Comparison of ENCODE assay signal across 13 cellular contexts in the genomic region with DNA sequence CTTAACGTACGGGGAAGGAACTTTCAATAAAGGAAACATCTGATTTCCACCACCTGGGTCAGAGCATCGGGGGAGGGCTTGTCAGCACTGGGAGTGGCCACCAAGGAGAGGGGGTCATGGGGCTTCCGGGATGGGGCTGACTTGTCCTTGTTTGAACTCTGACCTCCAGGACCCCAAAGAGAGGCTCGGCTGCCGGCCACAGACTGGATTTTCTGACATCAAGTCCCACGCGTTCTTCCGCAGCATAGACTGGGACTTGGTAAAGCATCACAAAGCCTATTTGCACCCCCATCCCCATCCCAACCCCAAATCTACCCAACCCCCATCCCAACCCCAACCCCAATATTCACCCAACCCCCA. TPM values are rescaled to one million over a fixed set of nuclear protein-coding genes. Genes with fewer than 3 reads are reported as not detected.
DNase-seq lines count a peak whose midpoint lies in the region; ATAC-seq and TF ChIP-seq lines count a peak whose summit lies in the region.
"Had no signal": no experiment of that assay in that cellular context is flagged by ENCODE, and none has a peak within 500 bp of the region (broad histone marks: within the 10 kb centered on the region; RNA-seq: fewer than 3 reads in every experiment).

No MANE protein-coding gene starts in this region.

- POLR2A ChIA-PET in A673 (lab: Charles Lee; ENCODE audit: low non-redundant PET): no interaction called here
- POLR2A ChIA-PET in CD4-positive, alpha-beta T cell (lab: Charles Lee): interaction anchor here (1.5 kb wide), 1 partner anchor 26 kb away, joined by 5 read pairs; no protein-coding TSS in a partner anchor
- POLR2A ChIA-PET in WTC11 (lab: Charles Lee): no interaction called here

- H3K36me3 ChIP-seq in A673 (ENCODE audit: insufficient read depth, low read length, poor library complexity, severe bottlenecking) (no peaks in the 10 kb centered on the region), osteoblast (ENCODE audit: insufficient read depth, low read length) (no peaks in the 10 kb centered on the region)
- H3K36me3 ChIP-seq: neural progenitor cell had no signal

- H3K4me3 ChIP-seq in A673 (ENCODE audit: low read depth, low read length, poor library complexity, severe bottlenecking): peak overlapping the region; percentile 43
- peak overlapping the region; percentile 33 for H3K4me3 ChIP-seq in astrocyte of the spinal cord (ENCODE audit: low read depth, low read length)
- peak overlapping the region; percentile 67 for H3K4me3 ChIP-seq in osteoblast (ENCODE audit: insufficient read depth, low read length)
- H3K4me3 ChIP-seq: neural progenitor cell had no signal

- in situ Hi-C loops in astrocyte of the spinal cord (cut with HindIII; ENCODE audit: low sequenced_read_pairs): no loop called here

- H3K9me3 Mint-ChIP-seq in CD4-positive, alpha-beta T cell: no peaks in the 10 kb centered on the region
- no peaks in the 10 kb centered on the region for H3K9me3 Mint-ChIP-seq in WTC11
- H3K9me3 Mint-ChIP-seq: neural progenitor cell had no signal

- peak overlapping the region; percentile 92 for H2AFZ ChIP-seq in osteoblast (ENCODE audit: low read length)
- H2AFZ ChIP-seq: neural progenitor cell had no signal

- peak overlapping the region; percentile 60 for H3K4me3 Mint-ChIP-seq in CD4-positive, alpha-beta T cell
- no peak overlapping the region for H3K4me3 Mint-ChIP-seq in WTC11
- H3K4me3 Mint-ChIP-seq: activated CD8-positive, alpha-beta memory T cell treated with anti-CD3 and anti-CD28 coated beads, Interleukin-2, amount 10 ng/mL, durations not matched to agents 7 days and 5 days; neural progenitor cell had no signal

- no peak for ATAC-seq in CD4-positive, alpha-beta T cell (ENCODE audit: poor library complexity)
- no peak for ATAC-seq in WTC11

- H3K27ac ChIP-seq in A673 (ENCODE audit: low read depth, low read length, poor library complexity, severe bottlenecking) (no peak overlapping the region), osteoblast (ENCODE audit: low read depth, low read length) (no peak overlapping the region)
- H3K27ac ChIP-seq in CD4-positive, alpha-beta T cell (ENCODE audit: low read depth, low read length): no peak overlapping the region
- H3K27ac ChIP-seq: neural progenitor cell had no signal

- no peaks in the 10 kb centered on the region for H3K9me3 ChIP-seq in A673 (ENCODE audit: low read depth, low read length, poor library complexity, severe bottlenecking)
- H3K9me3 ChIP-seq in CD4-positive, alpha-beta T cell (ENCODE audit: control insufficient read depth, low read length): no peaks in the 10 kb centered on the region
- H3K9me3 ChIP-seq in osteoblast (ENCODE audit: low read depth, low read length): no peaks in the 10 kb centered on the region

- TF ChIP-seq CTCF in A673 (conservative IDR thresholded peaks at IDR 0.05; ENCODE audit: low read depth, low read length) (no peak), astrocyte of the spinal cord (IDR thresholded peaks at IDR 0.05; ENCODE audit: low read depth, low read length) (no peak), osteoblast (IDR thresholded peaks at IDR 0.05; ENCODE audit: extremely low read depth, low read depth, low read length) (no peak), WTC11 (IDR thresholded peaks at IDR 0.05) (no peak)
- no peak for TF ChIP-seq CTCF in CD4-positive, alpha-beta T cell (IDR thresholded peaks at IDR 0.05)

- H4K20me1 ChIP-seq in osteoblast (ENCODE audit: insufficient read depth, low read length): no peaks in the 10 kb centered on the region

- H3K4me2 ChIP-seq in osteoblast (ENCODE audit: insufficient read depth, low read length): peak overlapping the region; percentile 85
- H3K4me2 ChIP-seq: neural progenitor cell had no signal

- BruUV-seq in A673 (replicated peaks; lab: Mats Ljungman, UMichigan): no TSS peak

- H3K4me1 Mint-ChIP-seq in CD4-positive, alpha-beta T cell (ENCODE audit: low read depth): no peaks in the 10 kb centered on the region
- 0 out of 2 replicates have a peak, but pooled peaks cover 3% of the 10 kb centered on the region for H3K4me1 Mint-ChIP-seq in WTC11

- H3K27me3 ChIP-seq in A673 (replicated peaks; ENCODE audit: insufficient read depth, low read depth, low read length, poor library complexity) (no peaks in the 10 kb centered on the region), osteoblast (ENCODE audit: insufficient read depth, low read length) (peaks cover 8% of the 10 kb centered on the region)
- H3K27me3 ChIP-seq in CD4-positive, alpha-beta T cell (ENCODE audit: control insufficient read depth, insufficient read depth, low read length): no peaks in the 10 kb centered on the region
- H3K27me3 ChIP-seq: neural progenitor cell had no signal

- peaks cover 11% of the 10 kb centered on the region for H3K36me3 Mint-ChIP-seq in CD4-positive, alpha-beta T cell (ENCODE audit: low read depth)
- peaks cover 24% of the 10 kb centered on the region for H3K36me3 Mint-ChIP-seq in WTC11
- H3K36me3 Mint-ChIP-seq: activated CD8-positive, alpha-beta memory T cell treated with anti-CD3 and anti-CD28 coated beads, Interleukin-2, amount 10 ng/mL, durations not matched to agents 7 days and 5 days had no signal

- CTCF ChIA-PET in A673 (lab: Charles Lee): interaction anchor here (0.7 to 1.5 kb wide), 7 partner anchors 9 to 207 kb away, joined by 3 to 9 read pairs (median 4); no protein-coding TSS in a partner anchor
- CTCF ChIA-PET in CD4-positive, alpha-beta T cell (lab: Charles Lee): interaction anchor here (1.0 to 1.6 kb wide), 4 partner anchors 21 to 221 kb away, joined by 3 to 10 read pairs (median 4); no protein-coding TSS in a partner anchor
- CTCF ChIA-PET in WTC11 (lab: Charles Lee): interaction anchor here (0.7 to 3.2 kb wide), 24 partner anchors 9 to 266 kb away, joined by 3 to 39 read pairs (median 7); a partner anchor contains a TSS

- intact Hi-C loops in A673 (cut with micrococcal nuclease; ENCODE audit: unreplicated experiment): no loop called here
- intact Hi-C loops in CD4-positive, alpha-beta T cell (cut with DNase I, micrococcal nuclease): no loop called here

- DNase-seq in A673 (ENCODE audit: low spot score) (no peak), astrocyte of the spinal cord (ENCODE audit: low read depth, low spot score) (no peak), osteoblast (ENCODE audit: insufficient read length, low spot score, missing footprints) (no peak), WTC11 (ENCODE audit: low spot score) (no peak), AG08396 (ENCODE audit: low spot score) (no peak), AG20443 (ENCODE audit: low spot score) (no peak)
- DNase-seq in CD4-positive, alpha-beta T cell: no peak
- no peak for DNase-seq in central memory CD4-positive, alpha-beta T cell
- DNase-seq: activated CD8-positive, alpha-beta memory T cell treated with anti-CD3 and anti-CD28 coated beads, Interleukin-2, amount 10 ng/mL, durations not matched to agents 7 days and 5 days; NK-92 treated with Interleukin-12 subunit alpha and Interleukin-12 subunit beta, amount 100 ng/mL, for 24 hours; SIG-M5; trophoblast cell had no signal

- no peaks in the 10 kb centered on the region for H3K79me2 ChIP-seq in osteoblast (ENCODE audit: insufficient read depth, low read length)

- H3K4me1 ChIP-seq in A673 (ENCODE audit: insufficient read depth, low read length, poor library complexity, severe bottlenecking): no peaks in the 10 kb centered on the region
- peaks cover 8% of the 10 kb centered on the region for H3K4me1 ChIP-seq in osteoblast (ENCODE audit: insufficient read depth, low read length)
- H3K4me1 ChIP-seq: neural progenitor cell had no signal

- no peaks in the 10 kb centered on the region for H3K27me3 Mint-ChIP-seq in CD4-positive, alpha-beta T cell
- no peaks in the 10 kb centered on the region for H3K27me3 Mint-ChIP-seq in WTC11 (ENCODE audit: low read depth)
- H3K27me3 Mint-ChIP-seq: activated CD8-positive, alpha-beta memory T cell treated with anti-CD3 and anti-CD28 coated beads, Interleukin-2, amount 10 ng/mL, durations not matched to agents 7 days and 5 days had no signal

- H3K27ac Mint-ChIP-seq in CD4-positive, alpha-beta T cell: no peak overlapping the region
- no peak overlapping the region; the same call in 1 of the 2 replicates for H3K27ac Mint-ChIP-seq in WTC11
- H3K27ac Mint-ChIP-seq: activated CD8-positive, alpha-beta memory T cell treated with anti-CD3 and anti-CD28 coated beads, Interleukin-2, amount 10 ng/mL, durations not matched to agents 7 days and 5 days; neural progenitor cell had no signal

TF ChIP-seq in WTC11, 78 proteins besides CTCF, POLR2A, EP300 and RAD21 (continues in another document):
- TF ChIP-seq, protein P1, sequence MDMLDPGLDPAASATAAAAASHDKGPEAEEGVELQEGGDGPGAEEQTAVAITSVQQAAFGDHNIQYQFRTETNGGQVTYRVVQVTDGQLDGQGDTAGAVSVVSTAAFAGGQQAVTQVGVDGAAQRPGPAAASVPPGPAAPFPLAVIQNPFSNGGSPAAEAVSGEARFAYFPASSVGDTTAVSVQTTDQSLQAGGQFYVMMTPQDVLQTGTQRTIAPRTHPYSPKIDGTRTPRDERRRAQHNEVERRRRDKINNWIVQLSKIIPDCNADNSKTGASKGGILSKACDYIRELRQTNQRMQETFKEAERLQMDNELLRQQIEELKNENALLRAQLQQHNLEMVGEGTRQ (CRISPR knock-in tag; IDR thresholded peaks at IDR 0.05): no peak
- TF ChIP-seq JAZF1 (CRISPR knock-in tag; IDR thresholded peaks at IDR 0.05) (no peak), ZNF138 (CRISPR knock-in tag; conservative IDR thresholded peaks at IDR 0.05) (no peak), CREM (CRISPR knock-in tag; IDR thresholded peaks at IDR 0.05) (no peak), MXD4 (CRISPR knock-in tag; IDR thresholded peaks at IDR 0.05; ENCODE audit: borderline replicate concordance) (no peak)
- TF ChIP-seq, protein P2, sequence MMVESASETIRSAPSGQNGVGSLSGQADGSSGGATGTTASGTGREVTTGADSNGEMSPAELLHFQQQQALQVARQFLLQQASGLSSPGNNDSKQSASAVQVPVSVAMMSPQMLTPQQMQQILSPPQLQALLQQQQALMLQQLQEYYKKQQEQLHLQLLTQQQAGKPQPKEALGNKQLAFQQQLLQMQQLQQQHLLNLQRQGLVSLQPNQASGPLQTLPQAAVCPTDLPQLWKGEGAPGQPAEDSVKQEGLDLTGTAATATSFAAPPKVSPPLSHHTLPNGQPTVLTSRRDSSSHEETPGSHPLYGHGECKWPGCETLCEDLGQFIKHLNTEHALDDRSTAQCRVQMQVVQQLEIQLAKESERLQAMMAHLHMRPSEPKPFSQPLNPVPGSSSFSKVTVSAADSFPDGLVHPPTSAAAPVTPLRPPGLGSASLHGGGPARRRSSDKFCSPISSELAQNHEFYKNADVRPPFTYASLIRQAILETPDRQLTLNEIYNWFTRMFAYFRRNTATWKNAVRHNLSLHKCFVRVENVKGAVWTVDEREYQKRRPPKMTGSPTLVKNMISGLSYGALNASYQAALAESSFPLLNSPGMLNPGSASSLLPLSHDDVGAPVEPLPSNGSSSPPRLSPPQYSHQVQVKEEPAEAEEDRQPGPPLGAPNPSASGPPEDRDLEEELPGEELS (CRISPR knock-in tag; IDR thresholded peaks at IDR 0.05): no peak

RNA-seq across cellular contexts. Expression of a gene that starts 19.5 kb away (rescaled TPM):
- total RNA-seq in A673 (2021) (114 and 119 TPM in 2 replicates), osteoblast (18.6 and 25.3 TPM in 2 replicates), WTC11 (2021) (133 to 151 TPM (median 150 TPM) in 3 replicates)
- total RNA-seq in CD4-positive, alpha-beta T cell: 10 to 100 TPM; 51.7 to 53.1 TPM

RNA-seq across cellular contexts. Expression of a gene that starts 53.1 kb away (rescaled TPM):
- 84.9 and 88.1 TPM in 2 replicates for total RNA-seq in A673 (2021)
- 100 to 1,000 TPM; 286 to 324 TPM for total RNA-seq in CD4-positive, alpha-beta T cell
- 48.9 TPM in 2 replicates for total RNA-seq in osteoblast
- total RNA-seq in WTC11 (2021): 75.5 to 88.6 TPM (median 75.6 TPM) in 3 replicates
